Comparison of ENCODE assay signal across 8 cellular contexts in the genomic region with DNA sequence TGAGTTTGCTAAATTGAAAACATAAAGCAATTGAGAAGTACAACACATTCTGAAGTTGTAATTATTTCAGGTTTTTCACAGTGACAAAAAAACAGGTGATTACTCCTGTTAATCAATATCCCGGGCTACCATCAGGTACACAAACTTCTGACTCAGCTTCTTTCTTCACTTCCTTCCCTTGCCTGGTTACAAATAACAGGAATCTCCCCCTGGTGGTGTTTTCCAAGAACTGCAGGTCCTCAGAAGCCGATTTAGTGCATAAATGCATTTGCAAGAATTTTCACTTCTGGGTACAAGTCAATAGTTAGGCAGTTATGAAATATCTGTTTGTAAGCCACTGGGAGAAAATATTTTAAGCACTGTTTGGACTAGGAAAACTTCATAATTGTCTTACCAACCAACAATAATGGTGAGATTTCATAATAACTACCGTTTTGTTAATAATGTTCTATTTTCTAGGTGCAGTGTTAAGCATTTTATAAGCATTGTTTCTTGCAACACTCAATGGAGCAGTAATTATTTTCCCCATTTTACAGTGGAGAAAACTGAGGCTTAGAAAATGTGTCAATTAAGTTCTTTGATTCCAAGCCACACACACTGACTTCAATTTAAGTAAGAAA. TPM values are rescaled to one million over a fixed set of nuclear protein-coding genes. Genes with fewer than 3 reads are reported as not detected.
DNase-seq lines count a peak whose midpoint lies in the region; ATAC-seq, FAIRE-seq and TF ChIP-seq lines count a peak whose summit lies in the region.

No MANE protein-coding gene starts in this region.

- 21 to 34% (median 24%) methylated on average over 3 of the region's 3 CpGs for WGBS in adrenal gland, 4 donors
- WGBS in right cardiac atrium: 16% methylated on average over 3 of the region's 3 CpGs
- 24 to 29% methylated on average over 3 of the region's 3 CpGs for WGBS in sigmoid colon, 2 donors

- POLR2A ChIA-PET in AG04449 (lab: Yijun Ruan, JAX): interaction anchor here (0.7 to 2.2 kb wide), 2 partner anchors 91 to 93 kb away, joined by 3 to 12 read pairs; no protein-coding TSS in a partner anchor

- CTCF ChIA-PET in AG04449 (lab: Yijun Ruan, JAX): interaction anchor here (0.6 to 22.2 kb wide), 41 partner anchors 8 to 347 kb away, joined by 3 to 788 read pairs (median 5); partner anchors contain the start of genes ANXA4 and GMCL1

- H3K27ac ChIP-seq in adrenal gland (no peak overlapping the region), right cardiac atrium (ENCODE audit: low read length) (no peak overlapping the region), sigmoid colon (no peak overlapping the region)

- FAIRE-seq in GM19239 (lab: Jason Lieb, UNC): peak; percentile 98

- peak; percentile 41 for DNase-seq in AG04449 (ENCODE audit: low read depth, low spot score)
- no peak for DNase-seq in GM19239 (ENCODE audit: insufficient read length, low spot score)
- DNase-seq in NCI-H146 (lab: John Stamatoyannopoulos, UW): peak; percentile 88
- DNase-seq in T follicular helper cell (ENCODE audit: low read depth): peak; percentile 71
- peak; percentile 70 to 94 (median 83) for DNase-seq in adrenal gland
- peak in 2 of 3 donors; percentile 59 to 72 for DNase-seq in right cardiac atrium
- peak; percentile 90 for DNase-seq in sigmoid colon

- H3K36me3 ChIP-seq in adrenal gland (replicated peaks in 1 of 2): no peaks in the 10 kb centered on the region
- H3K36me3 ChIP-seq in sigmoid colon: peaks cover 0 to 61% (median 8%) of the 10 kb centered on the region in 4 donors

- no peak overlapping the region for H3K4me3 ChIP-seq in AG04449 (ENCODE audit: low read depth, low read length)
- H3K4me3 ChIP-seq in adrenal gland: no peak overlapping the region
- H3K4me3 ChIP-seq in right cardiac atrium (ENCODE audit: low read length): no peak overlapping the region
- no peak overlapping the region for H3K4me3 ChIP-seq in sigmoid colon

- H3K9me3 ChIP-seq in adrenal gland (replicated peaks in 1 of 3) (no peaks in the 10 kb centered on the region), right cardiac atrium (ENCODE audit: control insufficient read depth, low read length) (no peaks in the 10 kb centered on the region), sigmoid colon (no peaks in the 10 kb centered on the region)

- intact Hi-C loops in adrenal gland (cut with DNase I) (loop anchor here (2.0 to 10.0 kb wide), 3 partner anchors 92 to 252 kb away; no protein-coding TSS in a partner anchor), right cardiac atrium (cut with DNase I) (loop anchor here (1.0 to 10.0 kb wide), 4 partner anchors 92 to 262 kb away; no protein-coding TSS in a partner anchor), sigmoid colon (cut with DNase I) (loop anchor here (1.0 kb wide), 1 partner anchor 93 kb away; no protein-coding TSS in a partner anchor)

- TF ChIP-seq CTCF in AG04449 (IDR thresholded peaks at IDR 0.05; ENCODE audit: insufficient read depth, low read length, missing control alignments) (peak; percentile 61), adrenal gland (IDR thresholded peaks at IDR 0.05) (peak; percentile 90 to 96 (median 96)), sigmoid colon (IDR thresholded peaks at IDR 0.05) (peak; percentile 73 to 98 (median 94))

- H3K27me3 ChIP-seq in adrenal gland (no peaks in the 10 kb centered on the region), right cardiac atrium (ENCODE audit: control insufficient read depth, insufficient read depth) (no peaks in the 10 kb centered on the region), sigmoid colon (no peaks in the 10 kb centered on the region)

- ATAC-seq in right cardiac atrium: peak; percentile 60 to 68
- no peak for ATAC-seq in GM18511 (IDR thresholded peaks at IDR 0.05; ENCODE audit: unreplicated experiment)

- TF ChIP-seq POLR2A in adrenal gland (IDR thresholded peaks at IDR 0.05): no peak
- no peak for TF ChIP-seq POLR2A in sigmoid colon (IDR thresholded peaks at IDR 0.05)

- no peaks in the 10 kb centered on the region for H3K4me1 ChIP-seq in adrenal gland (replicated peaks in 1 of 2)
- no peaks in the 10 kb centered on the region for H3K4me1 ChIP-seq in right cardiac atrium (ENCODE audit: control insufficient read depth, insufficient read depth, low read length)
- H3K4me1 ChIP-seq in sigmoid colon: no peaks in the 10 kb centered on the region

- TF ChIP-seq EP300 in sigmoid colon (IDR thresholded peaks at IDR 0.05): no peak

RNA-seq across cellular contexts. Expression of gene GMCL1, which starts 12.4 kb away (rescaled TPM):
- total RNA-seq in adrenal gland (10 to 100 TPM in 5 of 8 donors, 1 to 10 TPM in 3; 7.3 to 14.9 (median 10.4) TPM), right cardiac atrium (1 to 10 TPM; 4.6 to 6.8 (median 6.4) TPM), sigmoid colon (10 to 100 TPM; 10.5 to 15.3 (median 12.9) TPM)
- polyA plus RNA-seq in adrenal gland (10 to 100 TPM in 1 of 3 donors, 1 to 10 TPM in 2; 2.8 to 11.5 (median 5.1) TPM), right cardiac atrium (2.5 TPM), sigmoid colon (10 to 100 TPM; 10.7 to 15.0 (median 12.3) TPM)
